4 cellular contexts compared by ENCODE assay signal in the genomic region with DNA sequence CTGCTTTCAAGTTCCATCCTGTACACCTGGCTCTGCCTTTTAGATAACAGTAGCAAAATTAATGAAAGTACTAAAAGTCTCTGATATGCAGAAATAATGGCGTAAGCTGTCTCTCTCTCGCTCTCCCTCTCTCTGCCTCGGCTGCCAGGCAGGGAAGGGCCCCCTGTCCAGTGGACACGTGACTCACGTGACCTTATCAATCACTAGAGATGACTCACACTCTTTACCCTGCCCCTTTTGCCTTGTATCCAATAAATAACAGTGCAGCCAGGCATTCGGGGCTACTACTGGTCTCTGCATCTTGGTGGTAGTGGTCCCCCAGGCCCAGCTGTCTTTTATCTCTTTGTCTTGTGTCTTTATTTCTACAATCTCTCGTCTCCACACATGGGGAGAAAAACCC. TPM values are rescaled to one million over a fixed set of nuclear protein-coding genes. Genes with fewer than 3 reads are reported as not detected.
"Had no signal": no experiment of that assay in that cellular context is flagged by ENCODE, and none has a peak within 500 bp of the region (broad histone marks: within the 10 kb centered on the region; RNA-seq: fewer than 3 reads in every experiment).

No MANE protein-coding gene starts in this region.

RNA-seq across cellular contexts. Expression of gene C2orf78, which starts 29.7 kb away (rescaled TPM):
- total RNA-seq: M059J, PC-3, Peyer's patch, Right ventricle myocardium superior had no signal
